In the genomic region with DNA sequence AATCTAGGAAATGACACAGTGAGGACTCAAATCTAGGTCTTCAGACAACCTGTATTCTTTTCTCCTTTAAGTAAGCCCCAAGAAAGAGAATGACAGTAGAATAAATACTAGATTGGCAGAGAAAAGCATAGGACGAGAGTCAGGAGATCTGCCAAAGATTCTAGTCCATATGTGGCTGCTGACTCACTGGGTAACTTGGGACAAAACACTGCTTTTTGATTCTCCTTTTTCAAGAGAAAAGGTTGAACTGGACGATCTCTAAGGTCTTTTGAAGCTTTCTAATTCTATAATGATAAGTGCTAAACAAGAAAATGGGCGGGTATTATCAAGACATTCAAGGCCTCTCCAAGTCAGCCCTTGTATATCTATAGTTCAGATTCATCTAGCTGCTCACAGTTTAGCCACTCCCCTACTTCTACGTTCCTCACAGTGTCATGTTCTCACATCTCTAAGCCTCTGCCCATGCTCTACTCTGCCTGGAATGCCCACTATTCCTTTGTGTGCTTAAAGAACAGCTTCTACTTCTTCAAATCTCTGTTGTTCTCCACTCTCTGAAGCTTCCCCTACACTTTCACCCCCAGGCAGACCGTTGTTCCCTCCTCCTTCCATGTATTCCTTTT, we compare ENCODE assay signal across 1 cellular context.
TF ChIP-seq lines count a peak whose summit lies in the region.

No MANE protein-coding gene starts in this region.

TF ChIP-seq in GM23338, 12 proteins besides CTCF, POLR2A, EP300 and RAD21 (continued from another document):
- TF ChIP-seq, protein P1, sequence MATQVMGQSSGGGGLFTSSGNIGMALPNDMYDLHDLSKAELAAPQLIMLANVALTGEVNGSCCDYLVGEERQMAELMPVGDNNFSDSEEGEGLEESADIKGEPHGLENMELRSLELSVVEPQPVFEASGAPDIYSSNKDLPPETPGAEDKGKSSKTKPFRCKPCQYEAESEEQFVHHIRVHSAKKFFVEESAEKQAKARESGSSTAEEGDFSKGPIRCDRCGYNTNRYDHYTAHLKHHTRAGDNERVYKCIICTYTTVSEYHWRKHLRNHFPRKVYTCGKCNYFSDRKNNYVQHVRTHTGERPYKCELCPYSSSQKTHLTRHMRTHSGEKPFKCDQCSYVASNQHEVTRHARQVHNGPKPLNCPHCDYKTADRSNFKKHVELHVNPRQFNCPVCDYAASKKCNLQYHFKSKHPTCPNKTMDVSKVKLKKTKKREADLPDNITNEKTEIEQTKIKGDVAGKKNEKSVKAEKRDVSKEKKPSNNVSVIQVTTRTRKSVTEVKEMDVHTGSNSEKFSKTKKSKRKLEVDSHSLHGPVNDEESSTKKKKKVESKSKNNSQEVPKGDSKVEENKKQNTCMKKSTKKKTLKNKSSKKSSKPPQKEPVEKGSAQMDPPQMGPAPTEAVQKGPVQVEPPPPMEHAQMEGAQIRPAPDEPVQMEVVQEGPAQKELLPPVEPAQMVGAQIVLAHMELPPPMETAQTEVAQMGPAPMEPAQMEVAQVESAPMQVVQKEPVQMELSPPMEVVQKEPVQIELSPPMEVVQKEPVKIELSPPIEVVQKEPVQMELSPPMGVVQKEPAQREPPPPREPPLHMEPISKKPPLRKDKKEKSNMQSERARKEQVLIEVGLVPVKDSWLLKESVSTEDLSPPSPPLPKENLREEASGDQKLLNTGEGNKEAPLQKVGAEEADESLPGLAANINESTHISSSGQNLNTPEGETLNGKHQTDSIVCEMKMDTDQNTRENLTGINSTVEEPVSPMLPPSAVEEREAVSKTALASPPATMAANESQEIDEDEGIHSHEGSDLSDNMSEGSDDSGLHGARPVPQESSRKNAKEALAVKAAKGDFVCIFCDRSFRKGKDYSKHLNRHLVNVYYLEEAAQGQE (IDR thresholded peaks at IDR 0.05; ENCODE audit: unreplicated experiment): no peak
- TF ChIP-seq, protein P2, sequence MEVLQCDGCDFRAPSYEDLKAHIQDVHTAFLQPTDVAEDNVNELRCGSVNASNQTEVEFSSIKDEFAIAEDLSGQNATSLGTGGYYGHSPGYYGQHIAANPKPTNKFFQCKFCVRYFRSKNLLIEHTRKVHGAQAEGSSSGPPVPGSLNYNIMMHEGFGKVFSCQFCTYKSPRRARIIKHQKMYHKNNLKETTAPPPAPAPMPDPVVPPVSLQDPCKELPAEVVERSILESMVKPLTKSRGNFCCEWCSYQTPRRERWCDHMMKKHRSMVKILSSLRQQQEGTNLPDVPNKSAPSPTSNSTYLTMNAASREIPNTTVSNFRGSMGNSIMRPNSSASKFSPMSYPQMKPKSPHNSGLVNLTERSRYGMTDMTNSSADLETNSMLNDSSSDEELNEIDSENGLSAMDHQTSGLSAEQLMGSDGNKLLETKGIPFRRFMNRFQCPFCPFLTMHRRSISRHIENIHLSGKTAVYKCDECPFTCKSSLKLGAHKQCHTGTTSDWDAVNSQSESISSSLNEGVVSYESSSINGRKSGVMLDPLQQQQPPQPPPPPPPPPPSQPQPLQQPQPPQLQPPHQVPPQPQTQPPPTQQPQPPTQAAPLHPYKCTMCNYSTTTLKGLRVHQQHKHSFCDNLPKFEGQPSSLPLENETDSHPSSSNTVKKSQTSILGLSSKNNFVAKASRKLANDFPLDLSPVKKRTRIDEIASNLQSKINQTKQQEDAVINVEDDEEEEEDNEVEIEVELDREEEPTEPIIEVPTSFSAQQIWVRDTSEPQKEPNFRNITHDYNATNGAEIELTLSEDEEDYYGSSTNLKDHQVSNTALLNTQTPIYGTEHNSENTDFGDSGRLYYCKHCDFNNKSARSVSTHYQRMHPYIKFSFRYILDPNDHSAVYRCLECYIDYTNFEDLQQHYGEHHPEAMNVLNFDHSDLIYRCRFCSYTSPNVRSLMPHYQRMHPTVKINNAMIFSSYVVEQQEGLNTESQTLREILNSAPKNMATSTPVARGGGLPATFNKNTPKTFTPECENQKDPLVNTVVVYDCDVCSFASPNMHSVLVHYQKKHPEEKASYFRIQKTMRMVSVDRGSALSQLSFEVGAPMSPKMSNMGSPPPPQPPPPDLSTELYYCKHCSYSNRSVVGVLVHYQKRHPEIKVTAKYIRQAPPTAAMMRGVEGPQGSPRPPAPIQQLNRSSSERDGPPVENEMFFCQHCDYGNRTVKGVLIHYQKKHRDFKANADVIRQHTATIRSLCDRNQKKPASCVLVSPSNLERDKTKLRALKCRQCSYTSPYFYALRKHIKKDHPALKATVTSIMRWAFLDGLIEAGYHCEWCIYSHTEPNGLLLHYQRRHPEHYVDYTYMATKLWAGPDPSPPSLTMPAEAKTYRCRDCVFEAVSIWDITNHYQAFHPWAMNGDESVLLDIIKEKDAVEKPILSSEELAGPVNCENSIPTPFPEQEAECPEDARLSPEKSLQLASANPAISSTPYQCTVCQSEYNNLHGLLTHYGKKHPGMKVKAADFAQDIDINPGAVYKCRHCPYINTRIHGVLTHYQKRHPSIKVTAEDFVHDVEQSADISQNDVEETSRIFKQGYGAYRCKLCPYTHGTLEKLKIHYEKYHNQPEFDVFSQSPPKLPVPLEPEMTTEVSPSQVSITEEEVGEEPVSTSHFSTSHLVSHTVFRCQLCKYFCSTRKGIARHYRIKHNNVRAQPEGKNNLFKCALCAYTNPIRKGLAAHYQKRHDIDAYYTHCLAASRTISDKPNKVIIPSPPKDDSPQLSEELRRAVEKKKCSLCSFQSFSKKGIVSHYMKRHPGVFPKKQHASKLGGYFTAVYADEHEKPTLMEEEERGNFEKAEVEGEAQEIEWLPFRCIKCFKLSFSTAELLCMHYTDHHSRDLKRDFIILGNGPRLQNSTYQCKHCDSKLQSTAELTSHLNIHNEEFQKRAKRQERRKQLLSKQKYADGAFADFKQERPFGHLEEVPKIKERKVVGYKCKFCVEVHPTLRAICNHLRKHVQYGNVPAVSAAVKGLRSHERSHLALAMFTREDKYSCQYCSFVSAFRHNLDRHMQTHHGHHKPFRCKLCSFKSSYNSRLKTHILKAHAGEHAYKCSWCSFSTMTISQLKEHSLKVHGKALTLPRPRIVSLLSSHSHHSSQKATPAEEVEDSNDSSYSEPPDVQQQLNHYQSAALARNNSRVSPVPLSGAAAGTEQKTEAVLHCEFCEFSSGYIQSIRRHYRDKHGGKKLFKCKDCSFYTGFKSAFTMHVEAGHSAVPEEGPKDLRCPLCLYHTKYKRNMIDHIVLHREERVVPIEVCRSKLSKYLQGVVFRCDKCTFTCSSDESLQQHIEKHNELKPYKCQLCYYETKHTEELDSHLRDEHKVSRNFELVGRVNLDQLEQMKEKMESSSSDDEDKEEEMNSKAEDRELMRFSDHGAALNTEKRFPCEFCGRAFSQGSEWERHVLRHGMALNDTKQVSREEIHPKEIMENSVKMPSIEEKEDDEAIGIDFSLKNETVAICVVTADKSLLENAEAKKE (CRISPR knock-in tag; IDR thresholded peaks at IDR 0.05): no peak
- no peak for TF ChIP-seq ZNF331 (CRISPR knock-in tag; IDR thresholded peaks at IDR 0.05; ENCODE audit: low read depth)
- TF ChIP-seq POLR2AphosphoS5 (IDR thresholded peaks at IDR 0.05; ENCODE audit: low read depth): no peak
- TF ChIP-seq ZNF114 (CRISPR knock-in tag; IDR thresholded peaks at IDR 0.05): no peak
- no peak for TF ChIP-seq CREB1 (CRISPR knock-in tag; IDR thresholded peaks at IDR 0.05; ENCODE audit: low read depth)
- TF ChIP-seq JUNB (IDR thresholded peaks at IDR 0.05; ENCODE audit: unreplicated experiment): no peak
